1 cellular context compared by ENCODE assay signal in genomic region chr4:78720994-78721677, GRCh38.
TF ChIP-seq lines count a peak whose summit lies in the region.

No MANE protein-coding gene starts in this region.

TF ChIP-seq in GM23338, 12 proteins besides CTCF, POLR2A, EP300 and RAD21 (continued from another document):
- TF ChIP-seq REST (IDR thresholded peaks at IDR 0.05; ENCODE audit: unreplicated experiment) = no peak
- no peak for TF ChIP-seq NANOG (IDR thresholded peaks at IDR 0.05; ENCODE audit: borderline replicate concordance)
- TF ChIP-seq ZNF114 (CRISPR knock-in tag; IDR thresholded peaks at IDR 0.05) = no peak
- TF ChIP-seq CREB1 (CRISPR knock-in tag; IDR thresholded peaks at IDR 0.05; ENCODE audit: low read depth) = no peak
- TF ChIP-seq ZNF331 (CRISPR knock-in tag; IDR thresholded peaks at IDR 0.05; ENCODE audit: low read depth) = no peak
- no peak for TF ChIP-seq POLR2AphosphoS5 (IDR thresholded peaks at IDR 0.05; ENCODE audit: low read depth)
